In the genomic region with DNA sequence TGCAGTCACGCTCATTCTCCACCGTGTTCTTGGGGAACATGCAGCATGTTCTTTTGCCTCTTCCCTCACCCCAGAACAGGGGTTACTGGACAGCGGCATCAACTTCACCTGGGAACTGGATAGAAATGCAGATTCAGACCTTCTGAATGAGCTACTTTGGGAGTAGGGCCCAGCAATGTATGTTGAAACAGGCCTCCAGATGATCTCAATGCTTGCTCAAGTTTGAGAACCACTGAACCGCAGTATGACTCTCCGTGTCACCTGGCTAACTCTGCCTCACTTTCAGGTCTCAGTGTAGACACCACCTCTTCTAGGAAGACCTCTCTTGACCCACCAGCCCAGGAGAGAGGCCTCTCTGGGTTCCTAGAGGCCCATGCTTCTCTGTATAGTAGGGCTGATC, we compare ENCODE assay signal across 1 cellular context.
TF ChIP-seq lines count a peak whose summit lies in the region.

No MANE protein-coding gene starts in this region.

TF ChIP-seq in A549, 52 proteins besides CTCF, POLR2A, EP300 and RAD21:
- TF ChIP-seq ESRRA (IDR thresholded peaks at IDR 0.05; ENCODE audit: borderline replicate concordance, low read length) = no peak
- no peak for TF ChIP-seq NFE2L2 (conservative IDR thresholded peaks at IDR 0.05; ENCODE audit: low read length)
